In genomic region chr18:49728542-49728941, GRCh38 we compare ENCODE assay signal across 9 cellular contexts.
DNase-seq lines count a peak whose midpoint lies in the region; ATAC-seq and TF ChIP-seq lines count a peak whose summit lies in the region.
"Had no signal": no experiment of that assay in that cellular context is flagged by ENCODE, and none has a peak within 500 bp of the region (broad histone marks: within the 10 kb centered on the region; RNA-seq: fewer than 3 reads in every experiment).

No MANE protein-coding gene starts in this region.

- H3K36me3 ChIP-seq in cardiac muscle cell (no peaks in the 10 kb centered on the region), iPS DF 6.9 (ENCODE audit: control insufficient read depth, insufficient read depth, low read length) (no peaks in the 10 kb centered on the region)

- H3K4me3 ChIP-seq in cardiac muscle cell (no peak overlapping the region), iPS DF 6.9 (ENCODE audit: low read length) (no peak overlapping the region)

- H3K27me3 ChIP-seq in cardiac muscle cell (no peaks in the 10 kb centered on the region), iPS DF 6.9 (ENCODE audit: control insufficient read depth, insufficient read depth, low read length) (no peaks in the 10 kb centered on the region)
- no peaks in the 10 kb centered on the region for H3K27me3 ChIP-seq in CD4-positive, alpha-beta T cell (ENCODE audit: control insufficient read depth, insufficient read depth, low read length)

- no peaks in the 10 kb centered on the region for H3K9me3 ChIP-seq in cardiac muscle cell (ENCODE audit: low read depth)
- no peaks in the 10 kb centered on the region for H3K9me3 ChIP-seq in iPS DF 6.9 (ENCODE audit: control insufficient read depth, insufficient read depth, low read length)
- H3K9me3 ChIP-seq in CD4-positive, alpha-beta T cell (ENCODE audit: control insufficient read depth, low read length) = no peaks in the 10 kb centered on the region

- intact Hi-C loops in Right ventricle myocardium inferior (cut with DNase I) = no loop called here
- intact Hi-C loops in CD4-positive, alpha-beta T cell (cut with DNase I, micrococcal nuclease) = no loop called here

- H3K27me3 Mint-ChIP-seq in activated T-cell treated with anti-CD3 and anti-CD28 coated beads, Interleukin-2, amount 50 U/mL, for 24 hours = no peaks in the 10 kb centered on the region
- peaks cover 5% of the 10 kb centered on the region for H3K27me3 Mint-ChIP-seq in CD4-positive, alpha-beta T cell
- H3K27me3 Mint-ChIP-seq: brain had no signal

- ATAC-seq in Right ventricle myocardium inferior = no peak
- no peak for ATAC-seq in CD4-positive, alpha-beta T cell (ENCODE audit: poor library complexity)

- peaks cover 31% of the 10 kb centered on the region for H3K4me1 ChIP-seq in cardiac muscle cell (ENCODE audit: low read depth)
- H3K4me1 ChIP-seq in iPS DF 6.9 (ENCODE audit: control insufficient read depth, insufficient read depth, low read length) = peaks cover 8% of the 10 kb centered on the region; the same call in 1 of the 2 replicates

- CTCF ChIA-PET in CD4-positive, alpha-beta T cell (lab: Charles Lee) = no interaction called here

- DNase-seq in cardiac muscle cell (ENCODE audit: low read depth in 1 of 2, low spot score in 1 of 2) (peak; percentile 38 to 68), Right ventricle myocardium inferior (ENCODE audit: missing footprints) (no peak), NCI-H1105 (lab: John Stamatoyannopoulos, UW) (peak; percentile 3), iPS DF 6.9 (ENCODE audit: low read depth, low spot score) (peak; percentile 61), SW480 (ENCODE audit: low spot score) (no peak)
- DNase-seq in activated T-cell treated with anti-CD3 and anti-CD28 coated beads, Interleukin-2, amount 50 U/mL, for 24 hours = peak; percentile 44
- DNase-seq in stimulated activated CD8-positive, alpha-beta memory T cell treated with anti-CD3 and anti-CD28 coated beads, Interleukin-4, amount 100 ng/mL, for 48 hours = peak; percentile 78
- DNase-seq in CD4-positive, alpha-beta T cell = no peak

- no peaks in the 10 kb centered on the region for H3K9me3 Mint-ChIP-seq in activated T-cell treated with anti-CD3 and anti-CD28 coated beads, Interleukin-2, amount 50 U/mL, for 24 hours
- no peaks in the 10 kb centered on the region for H3K9me3 Mint-ChIP-seq in CD4-positive, alpha-beta T cell

- H3K27ac ChIP-seq in cardiac muscle cell (no peak overlapping the region), iPS DF 6.9 (ENCODE audit: low read length) (no peak overlapping the region)
- no peak overlapping the region for H3K27ac ChIP-seq in CD4-positive, alpha-beta T cell (ENCODE audit: low read depth, low read length)

- WGBS in iPS DF 6.9 (ENCODE audit: insufficient coverage, insufficient read length) = no CpG with 5 or more reads among the region's 4 CpGs

- TF ChIP-seq CTCF in cardiac muscle cell (IDR thresholded peaks at IDR 0.05; ENCODE audit: low read depth, low read length) = peak; percentile 73
- no peak for TF ChIP-seq CTCF in CD4-positive, alpha-beta T cell (IDR thresholded peaks at IDR 0.05)

- POLR2A ChIA-PET in CD4-positive, alpha-beta T cell (lab: Charles Lee) = no interaction called here

- H3K4me1 Mint-ChIP-seq in activated T-cell treated with anti-CD3 and anti-CD28 coated beads, Interleukin-2, amount 50 U/mL, for 24 hours (ENCODE audit: low read depth) = peaks cover 6% of the 10 kb centered on the region
- no peaks in the 10 kb centered on the region for H3K4me1 Mint-ChIP-seq in CD4-positive, alpha-beta T cell (ENCODE audit: low read depth)

- H3K4me3 Mint-ChIP-seq in activated T-cell treated with anti-CD3 and anti-CD28 coated beads, Interleukin-2, amount 50 U/mL, for 24 hours = no peak overlapping the region
- no peak overlapping the region for H3K4me3 Mint-ChIP-seq in CD4-positive, alpha-beta T cell

- no peak overlapping the region for H3K27ac Mint-ChIP-seq in activated T-cell treated with anti-CD3 and anti-CD28 coated beads, Interleukin-2, amount 50 U/mL, for 24 hours
- no peak overlapping the region for H3K27ac Mint-ChIP-seq in CD4-positive, alpha-beta T cell

- H3K36me3 Mint-ChIP-seq in activated T-cell treated with anti-CD3 and anti-CD28 coated beads, Interleukin-2, amount 50 U/mL, for 24 hours (ENCODE audit: low read depth) = no peaks in the 10 kb centered on the region
- H3K36me3 Mint-ChIP-seq in CD4-positive, alpha-beta T cell (ENCODE audit: low read depth) = no peaks in the 10 kb centered on the region
- H3K36me3 Mint-ChIP-seq: brain had no signal

Comparison
In these comparisons a context has a peak if more than half of its experiments do, and no peak if none do; other contexts are left out.
1. DNase-seq: peak in cardiac muscle cell (2 of 2), NCI-H1105 (single experiment), activated T-cell treated with anti-CD3 and anti-CD28 coated beads, Interleukin-2, amount 50 U/mL, for 24 hours (single experiment), iPS DF 6.9 (single experiment) and stimulated activated CD8-positive, alpha-beta memory T cell treated with anti-CD3 and anti-CD28 coated beads, Interleukin-4, amount 100 ng/mL, for 48 hours (single experiment); none in Right ventricle myocardium inferior (single experiment), SW480 (single experiment) and CD4-positive, alpha-beta T cell (0 of 10).